ENCODE assay signal across 9 cellular contexts in genomic region chr2:239265681-239266435, GRCh38.
DNase-seq lines count a peak whose midpoint lies in the region; ATAC-seq and TF ChIP-seq lines count a peak whose summit lies in the region.
"Had no signal": no experiment of that assay in that cellular context is flagged by ENCODE, and none has a peak within 500 bp of the region (broad histone marks: within the 10 kb centered on the region; RNA-seq: fewer than 3 reads in every experiment).

No MANE protein-coding gene starts in this region.

- peak overlapping the region; percentile 12 for H3K18ac ChIP-seq in trophoblast cell (ENCODE audit: low read length)

- peaks cover 12% of the 10 kb centered on the region for H3K79me1 ChIP-seq in trophoblast cell (ENCODE audit: low read length)

- ATAC-seq in Right ventricle myocardium superior (ENCODE audit: poor library complexity) (peak; percentile 5), GM19351 (IDR thresholded peaks at IDR 0.05; ENCODE audit: unreplicated experiment) (no peak), GM18520 (IDR thresholded peaks at IDR 0.05; ENCODE audit: unreplicated experiment) (no peak)

- peaks cover 91% of the 10 kb centered on the region for H3K4me1 ChIP-seq in CD4-positive, alpha-beta memory T cell (ENCODE audit: insufficient read depth, low read length)
- peaks cover 20 to 22% of the 10 kb centered on the region in 2 experiments for H3K4me1 ChIP-seq in trophoblast cell (ENCODE audit: control insufficient read depth in 1 of 2, insufficient read depth in 2 of 2, low read length in 2 of 2)

- no peak overlapping the region for H3K14ac ChIP-seq in trophoblast cell (ENCODE audit: low read length)

- DNase-seq in CD4-positive, alpha-beta memory T cell, result no peak
- peak; percentile 42 for DNase-seq in Right ventricle myocardium superior
- no peak for DNase-seq in trophoblast cell
- no peak for DNase-seq in stimulated activated CD4-positive, alpha-beta T cell treated with anti-CD3 and anti-CD28 coated beads, Interleukin-1b, Interleukin-23, amount 100 ng/mL, for 48 hours
- no peak for DNase-seq in NCI-H526 (lab: John Stamatoyannopoulos, UW)
- DNase-seq: NCI-H1930 had no signal

- peaks cover 0 to 11% of the 10 kb centered on the region in 2 donors for H3K36me3 Mint-ChIP-seq in CD4-positive, alpha-beta memory T cell

- no peak overlapping the region for H4K12ac ChIP-seq in trophoblast cell (ENCODE audit: low read depth, low read length)

- no peaks in the 10 kb centered on the region for H3K27me3 ChIP-seq in CD4-positive, alpha-beta memory T cell (ENCODE audit: insufficient read depth, low read length)
- H3K27me3 ChIP-seq in trophoblast cell (ENCODE audit: insufficient read depth, low read length), result no peaks in the 10 kb centered on the region

- peak overlapping the region; percentile 30 for H2AK5ac ChIP-seq in trophoblast cell (ENCODE audit: low read length)

- H2BK120ac ChIP-seq in trophoblast cell (ENCODE audit: insufficient read depth, low read length, poor library complexity), result no peak overlapping the region

- POLR2A ChIA-PET in CD4-positive, alpha-beta memory T cell (lab: Charles Lee; ENCODE audit: partially characterized antibody), result interaction anchor here (0.7 to 6.2 kb wide), 15 partner anchors 10 to 759 kb away, joined by 3 to 109 read pairs (median 10); partner anchors contain the start of genes HDAC4 and NDUFA10

- no peak overlapping the region for H2AFZ ChIP-seq in trophoblast cell (ENCODE audit: insufficient read depth, low read length, poor library complexity)

- no peak overlapping the region for H4K8ac ChIP-seq in trophoblast cell (ENCODE audit: low read depth, low read length)

- H2BK12ac ChIP-seq in trophoblast cell (ENCODE audit: low read length), result peak overlapping the region; percentile 3

- H2BK5ac ChIP-seq in trophoblast cell (ENCODE audit: low read depth, low read length, poor library complexity), result no peak overlapping the region

- peak overlapping the region; percentile 64 to 79 for H3K4me3 ChIP-seq in CD4-positive, alpha-beta memory T cell (ENCODE audit: low read length in 2 of 2)
- no peak overlapping the region for H3K4me3 ChIP-seq in trophoblast cell (ENCODE audit: low read depth, low read length)

- H3K79me2 ChIP-seq in trophoblast cell (ENCODE audit: control insufficient read depth, insufficient read depth, low read length, poor library complexity), result no peaks in the 10 kb centered on the region

- peaks cover 51 to 96% (median 73%) of the 10 kb centered on the region in 4 donors for H3K4me1 Mint-ChIP-seq in CD4-positive, alpha-beta memory T cell

- no peaks in the 10 kb centered on the region for H3K9me3 ChIP-seq in CD4-positive, alpha-beta memory T cell (ENCODE audit: control insufficient read depth in 1 of 2, low read length in 2 of 2)
- H3K9me3 ChIP-seq in trophoblast cell (ENCODE audit: insufficient read depth, low read depth, low read length), result peaks cover 2% of the 10 kb centered on the region

- no peaks in the 10 kb centered on the region for H3K36me3 ChIP-seq in CD4-positive, alpha-beta memory T cell (ENCODE audit: insufficient read depth, low read length)
- no peaks in the 10 kb centered on the region for H3K36me3 ChIP-seq in trophoblast cell (ENCODE audit: control insufficient read depth in 1 of 2, insufficient read depth in 2 of 2, low read length in 2 of 2)

- CTCF ChIA-PET in CD4-positive, alpha-beta memory T cell (lab: Charles Lee; ENCODE audit: partially characterized antibody), result interaction anchor here (1.2 to 11.6 kb wide), 11 partner anchors 11 to 615 kb away, joined by 3 to 196 read pairs (median 20); no protein-coding TSS in a partner anchor

- H3K9me3 Mint-ChIP-seq in CD4-positive, alpha-beta memory T cell, result peaks cover 0 to 3% (median 0%) of the 10 kb centered on the region in 8 donors

- peak overlapping the region; percentile 95 to 98 (median 97) for H3K4me3 Mint-ChIP-seq in CD4-positive, alpha-beta memory T cell

- H3K4ac ChIP-seq in trophoblast cell (ENCODE audit: low read depth, low read length), result no peak overlapping the region

- no peak for TF ChIP-seq CTCF in VCaP (conservative IDR thresholded peaks at IDR 0.05)

- no peak overlapping the region for H3K4me2 ChIP-seq in trophoblast cell (ENCODE audit: low read length)

- H3K27ac ChIP-seq in CD4-positive, alpha-beta memory T cell (ENCODE audit: low read depth, low read length), result peak overlapping the region; percentile 81
- H3K27ac ChIP-seq in VCaP (peak overlapping the region; percentile 99), trophoblast cell (ENCODE audit: low read depth, low read length) (no peak overlapping the region)

- no peak overlapping the region for H3K9ac ChIP-seq in trophoblast cell (ENCODE audit: low read length)

- no peaks in the 10 kb centered on the region for H3K27me3 Mint-ChIP-seq in CD4-positive, alpha-beta memory T cell

- H3K27ac Mint-ChIP-seq in CD4-positive, alpha-beta memory T cell, result peak overlapping the region; percentile 95 to 100 (median 99)

- no peak overlapping the region for H3K23ac ChIP-seq in trophoblast cell (ENCODE audit: low read length)

- no peak overlapping the region for H4K91ac ChIP-seq in trophoblast cell (ENCODE audit: low read depth, low read length)

- no CpG with 5 or more reads among the region's 14 CpGs for WGBS in trophoblast cell (ENCODE audit: extremely low coverage, insufficient coverage, insufficient read length)

- intact Hi-C loops in CD4-positive, alpha-beta memory T cell (cut with micrococcal nuclease), result loop anchor here (1.0 to 10.0 kb wide), 6 partner anchors 35 to 756 kb away; no protein-coding TSS in a partner anchor
- intact Hi-C loops in Right ventricle myocardium superior (cut with DNase I), result no loop called here
